In genomic region chr9:15277400-15278137, GRCh38 we compare ENCODE assay signal across 9 cellular contexts. TPM values are rescaled to one million over a fixed set of nuclear protein-coding genes. Genes with fewer than 3 reads are reported as not detected.
A peak's percentile ranks its signal among the peaks of the same experiment; 100 is the strongest.
DNase-seq lines count a peak whose midpoint lies in the region; ATAC-seq and TF ChIP-seq lines count a peak whose summit lies in the region.
"Had no signal": no experiment of that assay in that cellular context is flagged by ENCODE, and none has a peak within 500 bp of the region (broad histone marks: within the 10 kb centered on the region; RNA-seq: fewer than 3 reads in every experiment).

No MANE protein-coding gene starts in this region.

- ATAC-seq in HG03095 (IDR thresholded peaks at IDR 0.05; ENCODE audit: unreplicated experiment) (peak; percentile 56), activated B cell treated with CpG ODN at 0.5 μM for 24 hours (ENCODE audit: low read depth) (peak; percentile 60), GM18867 (IDR thresholded peaks at IDR 0.05; ENCODE audit: unreplicated experiment) (no peak), HG03442 (IDR thresholded peaks at IDR 0.05; ENCODE audit: unreplicated experiment) (no peak)

- H3K36me3 Mint-ChIP-seq in activated B cell treated with CpG ODN at 0.5 μM for 24 hours (ENCODE audit: low read depth) (no peaks in the 10 kb centered on the region), glutamatergic neuron (ENCODE audit: unreplicated experiment) (no peaks in the 10 kb centered on the region)

- POLR2A ChIA-PET in activated B cell treated with CpG ODN at 0.5 μM for 24 hours (lab: Charles Lee) = no interaction called here

- TF ChIP-seq CTCF in activated B cell treated with CpG ODN at 0.5 μM for 24 hours (IDR thresholded peaks at IDR 0.05) (no peak), glutamatergic neuron (IDR thresholded peaks at IDR 0.05; ENCODE audit: partially characterized antibody, unreplicated experiment) (no peak)

- H3K4me1 Mint-ChIP-seq in activated B cell treated with CpG ODN at 0.5 μM for 24 hours (peaks cover 4% of the 10 kb centered on the region), glutamatergic neuron (ENCODE audit: low read depth, unreplicated experiment) (no peaks in the 10 kb centered on the region)

- H3K27ac Mint-ChIP-seq in activated B cell treated with CpG ODN at 0.5 μM for 24 hours = no peak overlapping the region
- no peak overlapping the region for H3K27ac Mint-ChIP-seq in glutamatergic neuron (ENCODE audit: unreplicated experiment)

- no peak overlapping the region for H3K4me3 Mint-ChIP-seq in activated B cell treated with CpG ODN at 0.5 μM for 24 hours
- no peak overlapping the region for H3K4me3 Mint-ChIP-seq in glutamatergic neuron (ENCODE audit: unreplicated experiment)
- H3K4me3 Mint-ChIP-seq: naive thymus-derived CD8-positive, alpha-beta T cell had no signal

- H3K27me3 Mint-ChIP-seq in activated B cell treated with CpG ODN at 0.5 μM for 24 hours (no peaks in the 10 kb centered on the region), glutamatergic neuron (ENCODE audit: unreplicated experiment) (no peaks in the 10 kb centered on the region)
- H3K27me3 Mint-ChIP-seq: naive thymus-derived CD8-positive, alpha-beta T cell had no signal

- DNase-seq in DMS153 treated with DMSO at 0.1 percent for 48 hours (lab: John Stamatoyannopoulos, UW; ENCODE audit: unreplicated experiment) = peak; percentile 8
- DNase-seq in DMS153 (lab: John Stamatoyannopoulos, UW) = no peak
- no peak for DNase-seq in activated B cell treated with CpG ODN at 0.5 μM for 24 hours
- DNase-seq in kidney tubule cell (ENCODE audit: low spot score) = peak; percentile 59
- DNase-seq in glutamatergic neuron = no peak

- intact Hi-C loops in activated B cell treated with CpG ODN at 0.5 μM for 24 hours (cut with micrococcal nuclease) = loop anchor here (1.0 to 2.0 kb wide), 7 partner anchors 29 to 329 kb away; partner anchors contain the start of genes SNAPC3 and TTC39B

- CTCF ChIA-PET in activated B cell treated with CpG ODN at 0.5 μM for 24 hours (lab: Charles Lee) = interaction anchor here (0.6 to 1.3 kb wide), 13 partner anchors 9 to 364 kb away, joined by 3 to 6 read pairs (median 4); no protein-coding TSS in a partner anchor

- H3K9me3 Mint-ChIP-seq in activated B cell treated with CpG ODN at 0.5 μM for 24 hours = no peaks in the 10 kb centered on the region
- H3K9me3 Mint-ChIP-seq in glutamatergic neuron (ENCODE audit: unreplicated experiment) = no peaks in the 10 kb centered on the region
- H3K9me3 Mint-ChIP-seq: naive thymus-derived CD8-positive, alpha-beta T cell had no signal

RNA-seq across cellular contexts. Expression of gene TTC39B, which starts 29.4 kb away (rescaled TPM):
- total RNA-seq in activated B cell treated with CpG ODN at 0.5 μM for 24 hours = 3.2 and 6.6 TPM in 2 replicates
- 3.1 TPM for total RNA-seq in glutamatergic neuron (ENCODE audit: unreplicated experiment)

Comparison
In these comparisons a context has a peak if more than half of its experiments do, and no peak if none do; other contexts are left out.
1. DNase-seq: peak in DMS153 treated with DMSO at 0.1 percent for 48 hours (single experiment) and kidney tubule cell (single experiment); none in DMS153 (single experiment), activated B cell treated with CpG ODN at 0.5 μM for 24 hours (single experiment) and glutamatergic neuron (single experiment).
2. ATAC-seq: peak in HG03095 (single experiment) and activated B cell treated with CpG ODN at 0.5 μM for 24 hours (single experiment); none in GM18867 (single experiment) and HG03442 (single experiment).